In the genomic region with DNA sequence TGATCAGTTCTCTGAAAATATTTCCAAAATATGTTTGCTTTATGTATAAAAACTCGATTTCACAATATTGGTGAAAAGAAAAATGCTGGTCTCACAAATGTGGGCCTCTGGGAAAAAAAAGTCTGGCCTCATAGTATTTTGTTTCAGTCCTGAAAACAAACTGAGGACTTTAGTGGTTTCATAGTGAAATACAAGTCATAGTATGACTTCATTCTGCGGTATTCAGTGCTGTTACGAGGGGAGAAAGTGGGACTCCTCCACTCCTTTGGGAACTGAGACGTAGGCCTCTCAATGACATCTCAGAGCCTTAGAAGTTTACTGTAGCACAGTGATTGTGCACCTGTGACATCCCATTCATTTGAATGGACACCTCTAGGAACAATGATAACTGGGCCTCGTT, we compare ENCODE assay signal across 17 cellular contexts. TPM values are rescaled to one million over a fixed set of nuclear protein-coding genes. Genes with fewer than 3 reads are reported as not detected.
DNase-seq lines count a peak whose midpoint lies in the region; ATAC-seq and TF ChIP-seq lines count a peak whose summit lies in the region.
"Had no signal": no experiment of that assay in that cellular context is flagged by ENCODE, and none has a peak within 500 bp of the region (broad histone marks: within the 10 kb centered on the region; RNA-seq: fewer than 3 reads in every experiment).

No MANE protein-coding gene starts in this region.

- no peaks in the 10 kb centered on the region for H3K4me1 ChIP-seq in colonic mucosa
- H3K4me1 ChIP-seq: SJSA1 had no signal

- H3K36me3 ChIP-seq in colonic mucosa, result no peaks in the 10 kb centered on the region

- intact Hi-C loops in colonic mucosa (cut with DNase I), result no loop called here

- no peaks in the 10 kb centered on the region for H3K4me1 Mint-ChIP-seq in activated naive CD8-positive, alpha-beta T cell treated with anti-CD3 and anti-CD28 coated beads for 36 hours
- H3K4me1 Mint-ChIP-seq: B cell had no signal

- H3K4me3 ChIP-seq in GM12865 (ENCODE audit: low read depth, low read length) (no peak overlapping the region), colonic mucosa (no peak overlapping the region)
- H3K4me3 ChIP-seq: SJSA1 had no signal

- H3K36me3 Mint-ChIP-seq in activated naive CD8-positive, alpha-beta T cell treated with anti-CD3 and anti-CD28 coated beads for 36 hours, result peaks cover 1% of the 10 kb centered on the region

- H3K27ac Mint-ChIP-seq in activated naive CD8-positive, alpha-beta T cell treated with anti-CD3 and anti-CD28 coated beads for 36 hours, result no peak overlapping the region
- H3K27ac Mint-ChIP-seq: B cell; T-helper 1 cell treated with Interleukin-12 subunit alpha and Interleukin-12 subunit beta and Interleukin-4 antibody, amounts not matched to agents 30 μg/mL and 1 μg/mL, for 36 hours had no signal

- no peaks in the 10 kb centered on the region for H3K9me3 Mint-ChIP-seq in activated naive CD8-positive, alpha-beta T cell treated with anti-CD3 and anti-CD28 coated beads for 36 hours
- H3K9me3 Mint-ChIP-seq: T-helper 1 cell treated with Interleukin-12 subunit alpha and Interleukin-12 subunit beta and Interleukin-4 antibody, amounts not matched to agents 30 μg/mL and 1 μg/mL, for 36 hours had no signal

- H3K27ac ChIP-seq in colonic mucosa, result no peak overlapping the region
- H3K27ac ChIP-seq: HL-60, SJSA1 had no signal

- DNase-seq in GM12865 (ENCODE audit: low read depth), result peak; percentile 48
- peak; percentile 53 for DNase-seq in MV-4-11 (lab: John Stamatoyannopoulos, UW)
- DNase-seq in fibroblast of peridontal ligament (ENCODE audit: extremely low read depth), result peak; percentile 87
- DNase-seq in NCI-H69 (lab: John Stamatoyannopoulos, UW), result no peak
- no peak for DNase-seq in activated naive CD8-positive, alpha-beta T cell treated with anti-CD3 and anti-CD28 coated beads for 36 hours
- DNase-seq in colonic mucosa, result no peak
- DNase-seq: COR-L47, GF-D8, NCI-H187 treated with DMSO at 0.1 percent for 48 hours, NCI-H226, NCI-H524 had no signal

- no peaks in the 10 kb centered on the region for H3K9me3 ChIP-seq in colonic mucosa
- H3K9me3 ChIP-seq: SJSA1 had no signal

- H3K9ac ChIP-seq in colonic mucosa (ENCODE audit: low read depth in 2 of 2, low read length in 2 of 2), result no peak overlapping the region

- no peaks in the 10 kb centered on the region for H3K27me3 ChIP-seq in colonic mucosa
- H3K27me3 ChIP-seq: SJSA1 had no signal

- H3K4me3 Mint-ChIP-seq in activated naive CD8-positive, alpha-beta T cell treated with anti-CD3 and anti-CD28 coated beads for 36 hours, result no peak overlapping the region
- H3K4me3 Mint-ChIP-seq: B cell; T-helper 1 cell treated with Interleukin-12 subunit alpha and Interleukin-12 subunit beta and Interleukin-4 antibody, amounts not matched to agents 30 μg/mL and 1 μg/mL, for 36 hours had no signal

- no peaks in the 10 kb centered on the region for H3K27me3 Mint-ChIP-seq in activated naive CD8-positive, alpha-beta T cell treated with anti-CD3 and anti-CD28 coated beads for 36 hours
- H3K27me3 Mint-ChIP-seq: B cell had no signal

- ATAC-seq in HG02798 (IDR thresholded peaks at IDR 0.05; ENCODE audit: poor library complexity, unreplicated experiment), result peak; percentile 44
- no peak for ATAC-seq in GM21367 (IDR thresholded peaks at IDR 0.05; ENCODE audit: unreplicated experiment)

- TF ChIP-seq CTCF in GM12865 (IDR thresholded peaks at IDR 0.05; ENCODE audit: insufficient read depth, low read depth, low read length, missing control alignments), result no peak
- TF ChIP-seq CTCF in colonic mucosa (IDR thresholded peaks at IDR 0.05), result no peak

RNA-seq across cellular contexts. Expression of gene CYB561, which starts 56.0 kb away (rescaled TPM):
- 1 to 10 TPM; 1.1 to 2.2 TPM for total RNA-seq in activated naive CD8-positive, alpha-beta T cell treated with anti-CD3 and anti-CD28 coated beads for 36 hours
- total RNA-seq in colonic mucosa, result 10 to 100 TPM; 60.1 to 90.6 TPM

Comparison
In these comparisons a context has a peak if more than half of its experiments do, and no peak if none do; other contexts are left out.
1. DNase-seq: peak in GM12865 (single experiment), MV-4-11 (single experiment) and fibroblast of peridontal ligament (single experiment); none in NCI-H69 (single experiment), activated naive CD8-positive, alpha-beta T cell treated with anti-CD3 and anti-CD28 coated beads for 36 hours (single experiment) and colonic mucosa (single experiment).
2. RNA of gene CYB561, which starts 56.0 kb away (total RNA-seq): 60.1 to 90.6 TPM in colonic mucosa; 1.1 to 2.2 TPM in activated naive CD8-positive, alpha-beta T cell treated with anti-CD3 and anti-CD28 coated beads for 36 hours; every median in the first group is over 10 times any median in the second.